ENCODE assay signal across 17 cellular contexts in the genomic region with DNA sequence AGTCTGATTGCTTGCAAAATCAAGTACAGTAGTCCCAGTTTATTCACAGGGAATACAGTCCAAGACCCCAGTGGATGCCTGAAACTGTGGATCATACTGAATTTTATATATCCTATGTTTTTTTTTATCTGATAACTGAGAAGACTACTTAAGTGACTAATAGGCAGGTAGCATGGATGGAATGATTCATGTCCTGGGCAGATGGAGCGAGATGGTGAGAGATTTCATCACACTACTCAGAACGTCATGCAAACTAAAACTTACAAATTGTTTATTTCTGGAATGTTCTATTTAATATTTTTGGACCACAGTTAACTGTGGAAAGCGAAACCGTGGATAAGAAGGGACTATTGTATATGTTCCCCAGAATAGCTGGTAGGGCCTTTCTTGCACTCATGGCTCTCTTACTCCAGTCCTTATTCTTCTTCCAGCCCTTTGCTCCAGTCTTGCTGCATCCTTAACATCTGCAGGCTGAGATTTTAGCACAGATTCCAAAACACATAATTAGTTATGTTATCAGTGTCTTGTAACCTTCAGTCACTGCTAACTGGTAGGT.
A peak's percentile ranks its signal among the peaks of the same experiment; 100 is the strongest.
DNase-seq lines count a peak whose midpoint lies in the region; ATAC-seq and TF ChIP-seq lines count a peak whose summit lies in the region.
"Had no signal": no experiment of that assay in that cellular context is flagged by ENCODE, and none has a peak within 500 bp of the region (broad histone marks: within the 10 kb centered on the region; RNA-seq: fewer than 3 reads in every experiment).

No MANE protein-coding gene starts in this region.

- peaks cover 4 to 6% of the 10 kb centered on the region in 2 donors for H3K9me3 Mint-ChIP-seq in activated naive CD4-positive, alpha-beta T cell treated with anti-CD3 and anti-CD28 coated beads, Interleukin-2, amount 50 U/mL, for 72 hours
- H3K9me3 Mint-ChIP-seq in stimulated activated naive B cell treated with anti-CD40 and anti-IgM and Interleukin-4, amounts not matched to agents 10 μg/mL and 1 μg/mL and 100 μg/mL, for 72 hours: peaks cover 0 to 3% of the 10 kb centered on the region in 2 donors
- H3K9me3 Mint-ChIP-seq: H9 had no signal

- H3K4me3 ChIP-seq in choroid plexus epithelial cell (ENCODE audit: low read depth, low read length): no peak overlapping the region
- H3K4me3 ChIP-seq: SJCRH30 had no signal

- H3K27ac Mint-ChIP-seq in activated naive CD4-positive, alpha-beta T cell treated with anti-CD3 and anti-CD28 coated beads, Interleukin-2, amount 50 U/mL, for 72 hours: no peak overlapping the region
- no peak overlapping the region for H3K27ac Mint-ChIP-seq in stimulated activated naive B cell treated with anti-CD40 and anti-IgM and Interleukin-4, amounts not matched to agents 10 μg/mL and 1 μg/mL and 100 μg/mL, for 72 hours
- H3K27ac Mint-ChIP-seq: CD14-positive monocyte, H9 had no signal

- DNase-seq in A172 (ENCODE audit: low spot score) (peak; percentile 2), LHCN-M2 (ENCODE audit: low read depth) (peak; percentile 29), choroid plexus epithelial cell (ENCODE audit: low read depth) (peak; percentile 91), iris pigment epithelial cell (ENCODE audit: low read depth) (peak; percentile 97), activated T-cell treated with anti-CD3 and anti-CD28 coated beads for 4 hours (no peak)
- no peak for DNase-seq in activated naive CD4-positive, alpha-beta T cell treated with anti-CD3 and anti-CD28 coated beads, Interleukin-2, amount 50 U/mL, for 72 hours (ENCODE audit: low spot score in 2 of 2)
- DNase-seq in stimulated activated naive B cell treated with anti-CD40 and anti-IgM and Interleukin-4, amounts not matched to agents 10 μg/mL and 1 μg/mL and 100 μg/mL, for 72 hours: no peak
- DNase-seq: 8988T, COR-L47, H9, Kasumi-1, NCI-H1417 treated with DMSO at 0.1 percent for 48 hours, NCI-H2029 treated with DMSO at 0.1 percent for 48 hours, NCI-H524, SJCRH30 had no signal

- peaks cover 0 to 8% of the 10 kb centered on the region in 2 donors for H3K27me3 Mint-ChIP-seq in stimulated activated naive B cell treated with anti-CD40 and anti-IgM and Interleukin-4, amounts not matched to agents 10 μg/mL and 1 μg/mL and 100 μg/mL, for 72 hours

- ATAC-seq in GM21423 (IDR thresholded peaks at IDR 0.05; ENCODE audit: unreplicated experiment): no peak
- ATAC-seq in activated naive CD4-positive, alpha-beta T cell treated with anti-CD3 and anti-CD28 coated beads, Interleukin-2, amount 50 U/mL, for 72 hours: no peak
- ATAC-seq in stimulated activated naive B cell treated with anti-CD40 and anti-IgM and Interleukin-4, amounts not matched to agents 10 μg/mL and 1 μg/mL and 100 μg/mL, for 72 hours (replicated peaks): no peak

- no peaks in the 10 kb centered on the region for H3K36me3 Mint-ChIP-seq in activated naive CD4-positive, alpha-beta T cell treated with anti-CD3 and anti-CD28 coated beads, Interleukin-2, amount 50 U/mL, for 72 hours
- no peaks in the 10 kb centered on the region for H3K36me3 Mint-ChIP-seq in stimulated activated naive B cell treated with anti-CD40 and anti-IgM and Interleukin-4, amounts not matched to agents 10 μg/mL and 1 μg/mL and 100 μg/mL, for 72 hours
- H3K36me3 Mint-ChIP-seq: CD14-positive monocyte had no signal

- no peak overlapping the region for H3K4me3 Mint-ChIP-seq in stimulated activated naive B cell treated with anti-CD40 and anti-IgM and Interleukin-4, amounts not matched to agents 10 μg/mL and 1 μg/mL and 100 μg/mL, for 72 hours
- H3K4me3 Mint-ChIP-seq: CD14-positive monocyte, H9 had no signal

- H3K4me1 Mint-ChIP-seq in stimulated activated naive B cell treated with anti-CD40 and anti-IgM and Interleukin-4, amounts not matched to agents 10 μg/mL and 1 μg/mL and 100 μg/mL, for 72 hours: no peaks in the 10 kb centered on the region
- H3K4me1 Mint-ChIP-seq: CD14-positive monocyte had no signal

- TF ChIP-seq CTCF in choroid plexus epithelial cell (conservative IDR thresholded peaks at IDR 0.05; ENCODE audit: low read depth, low read length): no peak

Comparison
In these comparisons a context has a peak if more than half of its experiments do, and no peak if none do; other contexts are left out.
1. DNase-seq: peak in A172 (single experiment), LHCN-M2 (single experiment), choroid plexus epithelial cell (single experiment) and iris pigment epithelial cell (single experiment); none in activated T-cell treated with anti-CD3 and anti-CD28 coated beads for 4 hours (single experiment), activated naive CD4-positive, alpha-beta T cell treated with anti-CD3 and anti-CD28 coated beads, Interleukin-2, amount 50 U/mL, for 72 hours (0 of 2) and stimulated activated naive B cell treated with anti-CD40 and anti-IgM and Interleukin-4, amounts not matched to agents 10 μg/mL and 1 μg/mL and 100 μg/mL, for 72 hours (single experiment).